8 cellular contexts compared by ENCODE assay signal in the genomic region with DNA sequence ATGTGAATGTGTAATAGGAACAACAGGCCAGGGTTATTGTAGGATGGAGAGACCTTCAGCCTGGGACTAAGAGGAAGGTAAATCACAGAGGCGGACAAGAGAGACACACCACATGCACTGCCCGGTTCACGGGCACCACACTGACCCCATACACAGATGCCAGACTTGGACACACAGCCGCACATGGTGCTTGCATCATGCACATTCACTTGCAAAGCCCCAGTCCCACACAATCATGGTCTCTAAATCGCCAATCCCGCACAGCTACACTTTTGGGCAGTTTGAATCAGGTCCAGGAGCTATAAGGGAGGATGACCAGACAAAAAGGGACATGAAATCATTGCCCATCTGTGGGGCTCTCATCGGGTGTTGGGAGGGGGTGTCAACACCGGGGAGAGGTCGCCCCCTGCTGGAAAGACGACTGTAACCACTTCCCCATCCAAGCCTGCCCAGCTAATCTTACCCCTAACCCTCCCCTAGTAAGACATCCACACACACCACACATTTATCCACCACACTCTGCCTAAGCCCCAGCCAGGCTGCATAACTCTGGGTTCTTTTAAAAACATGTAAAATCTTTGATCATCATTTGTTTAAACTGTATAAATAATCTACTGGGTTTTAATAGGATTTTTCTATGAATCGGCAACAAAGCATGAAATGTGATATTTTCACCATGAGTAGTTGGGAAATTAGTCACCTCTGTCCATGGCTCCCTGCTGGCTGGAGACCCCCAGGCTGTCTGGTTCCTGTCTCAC. TPM values are rescaled to one million over a fixed set of nuclear protein-coding genes. Genes with fewer than 3 reads are reported as not detected.
DNase-seq lines count a peak whose midpoint lies in the region; ATAC-seq and TF ChIP-seq lines count a peak whose summit lies in the region.

No MANE protein-coding gene starts in this region.

- ATAC-seq in left lung = peak; percentile 50
- no peak for ATAC-seq in HG03571 (IDR thresholded peaks at IDR 0.05; ENCODE audit: unreplicated experiment)

- DNase-seq in DMS 273 treated with DMSO at 0.1 percent for 48 hours (lab: John Stamatoyannopoulos, UW) (peak; percentile 9), HT1080 (ENCODE audit: low read depth) (peak; percentile 62), SK-N-DZ (ENCODE audit: low spot score) (peak; percentile 48), adrenal gland (peak in 3 of 7 donors; percentile 40 to 46 (median 44)), left lung (no peak), cortex of kidney (lab: John Stamatoyannopoulos, UW) (no peak)
- peak; percentile 22 to 42 for DNase-seq in stimulated activated CD8-positive, alpha-beta memory T cell treated with anti-CD3 and anti-CD28 coated beads, Interleukin-7, amount 100 ng/mL, for 48 hours (ENCODE audit: extremely low read depth in 1 of 2, low read depth in 1 of 2)

- TF ChIP-seq POLR2A in adrenal gland (IDR thresholded peaks at IDR 0.05) = no peak

- no peaks in the 10 kb centered on the region for H3K27me3 ChIP-seq in adrenal gland
- peaks cover 0 to 55% of the 10 kb centered on the region in 2 donors for H3K27me3 ChIP-seq in left lung

- H3K9me3 ChIP-seq in adrenal gland (replicated peaks in 1 of 3) = no peaks in the 10 kb centered on the region
- H3K9me3 ChIP-seq in left lung = no peaks in the 10 kb centered on the region

- TF ChIP-seq CTCF in adrenal gland (IDR thresholded peaks at IDR 0.05) (peak in 5 of 6 experiments; percentile 26 to 45 (median 42)), left lung (IDR thresholded peaks at IDR 0.05) (peak; percentile 28 to 37)

- intact Hi-C loops in adrenal gland (cut with DNase I) (loop anchor here in 1 of 2 donors (10.0 kb wide), 3 partner anchors 127 to 307 kb away; a partner anchor contains a TSS), left lung (cut with DNase I) (loop anchor here in 1 of 2 donors (10.0 kb wide), 2 partner anchors 207 to 307 kb away; no protein-coding TSS in a partner anchor)

- WGBS in adrenal gland, 4 donors = 55 to 59% (median 58%) methylated on average over 11 of the region's 11 CpGs

- H3K4me1 ChIP-seq in adrenal gland (replicated peaks in 1 of 2) (no peaks in the 10 kb centered on the region), left lung (no peaks in the 10 kb centered on the region)

- H3K4me3 ChIP-seq in adrenal gland (no peak overlapping the region), left lung (no peak overlapping the region)

- no peaks in the 10 kb centered on the region for H3K36me3 ChIP-seq in adrenal gland (replicated peaks in 1 of 2)
- no peaks in the 10 kb centered on the region for H3K36me3 ChIP-seq in left lung

- H3K27ac ChIP-seq in adrenal gland (no peak overlapping the region), left lung (no peak overlapping the region)

RNA-seq across cellular contexts. Expression of a gene that starts 40.5 kb away (rescaled TPM):
- total RNA-seq in HT1080 (2014; rRNA removed; shearing (Covaris generic)) = 15.7 and 17.4 TPM in 2 replicates
- polyA plus RNA-seq in HT1080 (2015; cell fraction: cytosol; rRNA removed) = 8.4 and 10.1 TPM in 2 replicates
- polyA plus RNA-seq in HT1080 (2015; cell fraction: nucleus; rRNA removed) = 16.9 and 21.0 TPM in 2 replicates
- 16.9 and 18.3 TPM in 2 replicates for polyA plus RNA-seq in SK-N-DZ (2014; cell fraction: cytosol; rRNA removed)
- 22.1 and 32.0 TPM in 2 replicates for polyA plus RNA-seq in SK-N-DZ (2014; cell fraction: nucleus; rRNA removed)
- total RNA-seq in adrenal gland = 10 to 100 TPM; 19.8 to 59.8 (median 37.2) TPM
- polyA plus RNA-seq in adrenal gland = 10 to 100 TPM; 20.9 to 34.6 (median 31.2) TPM
- total RNA-seq in left lung = 10 to 100 TPM; 26.4 to 35.6 TPM

Comparison
In these comparisons a context has a peak if more than half of its experiments do, and no peak if none do; other contexts are left out.
1. DNase-seq: peak in DMS 273 treated with DMSO at 0.1 percent for 48 hours (single experiment), HT1080 (single experiment), SK-N-DZ (single experiment) and stimulated activated CD8-positive, alpha-beta memory T cell treated with anti-CD3 and anti-CD28 coated beads, Interleukin-7, amount 100 ng/mL, for 48 hours (2 of 2); none in left lung (0 of 2) and cortex of kidney (single experiment).